ENCODE assay signal across 31 cellular contexts in the genomic region with DNA sequence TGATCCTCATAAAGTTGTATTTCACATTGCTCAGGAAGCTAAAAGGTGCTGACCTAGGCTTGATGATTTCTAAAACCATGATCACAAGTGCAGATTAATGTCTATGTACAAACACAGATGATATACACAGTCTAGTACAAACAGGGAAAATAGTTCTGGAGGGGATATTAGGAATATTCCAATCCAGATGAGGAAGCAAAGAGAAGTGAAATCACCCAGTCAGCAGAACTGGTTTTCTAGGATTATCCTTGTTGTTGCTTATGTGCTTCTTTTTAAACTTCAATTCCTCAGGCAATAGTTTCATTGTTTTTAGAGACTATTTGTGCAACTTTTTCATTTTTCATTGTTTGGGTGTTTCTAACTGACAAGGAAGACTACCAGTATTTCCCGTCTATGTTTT. TPM values are rescaled to one million over a fixed set of nuclear protein-coding genes. Genes with fewer than 3 reads are reported as not detected.
"Had no signal": no experiment of that assay in that cellular context is flagged by ENCODE, and none has a peak within 500 bp of the region (broad histone marks: within the 10 kb centered on the region; RNA-seq: fewer than 3 reads in every experiment).

No MANE protein-coding gene starts in this region.

- H3K36me3 ChIP-seq: heart right ventricle, neutrophil, spleen, tibial artery, upper lobe of right lung, vagina had no signal

- ATAC-seq: heart right ventricle; left lobe of liver; mucosa of descending colon; naive thymus-derived CD8-positive, alpha-beta T cell; psoas muscle; sciatic nerve; stimulated activated memory B cell treated with anti-CD40 and anti-IgM and Interleukin-4, amounts not matched to agents 10 μg/mL and 1 μg/mL and 100 μg/mL, for 72 hours; upper lobe of right lung had no signal

- H3K4me1 ChIP-seq: psoas muscle, tibial artery, upper lobe of right lung, vagina had no signal

- DNase-seq: effector CD4-positive, alpha-beta T cell; endodermal cell; heart right ventricle; hypothalamus; mucosa of descending colon; naive thymus-derived CD8-positive, alpha-beta T cell; psoas muscle; retina; spleen; stimulated activated CD4-positive, alpha-beta T cell treated with anti-CD3 and anti-CD28 coated beads, Interleukin-15, amount 100 ng/mL, for 24 hours; stimulated activated CD4-positive, alpha-beta T cell treated with anti-CD3 and anti-CD28 coated beads, Interleukin-1b, Interleukin-23, amount 100 ng/mL, for 48 hours; stimulated activated CD4-positive, alpha-beta T cell treated with anti-CD3 and anti-CD28 coated beads, Interleukin-4, amount 100 ng/mL, for 24 hours; tibial artery; upper lobe of right lung had no signal

- H3K27ac Mint-ChIP-seq: endodermal cell; naive thymus-derived CD8-positive, alpha-beta T cell; stimulated activated memory B cell treated with anti-CD40 and anti-IgM and Interleukin-4, amounts not matched to agents 10 μg/mL and 1 μg/mL and 100 μg/mL, for 72 hours; stimulated activated naive CD8-positive, alpha-beta T cell treated with anti-CD3 and anti-CD28 coated beads, Interleukin-15, Interleukin-2, amounts not matched to agents 100 ng/mL and 50 ng/mL, for 24 hours had no signal

- H3K27ac ChIP-seq: coronary artery, heart right ventricle, neutrophil, psoas muscle, spleen, tibial artery, upper lobe of right lung, vagina had no signal

- H3K36me3 Mint-ChIP-seq: naive thymus-derived CD8-positive, alpha-beta T cell had no signal

- H3K9me3 Mint-ChIP-seq: endodermal cell; naive thymus-derived CD8-positive, alpha-beta T cell; stimulated activated memory B cell treated with anti-CD40 and anti-IgM and Interleukin-4, amounts not matched to agents 10 μg/mL and 1 μg/mL and 100 μg/mL, for 72 hours; stimulated activated naive CD8-positive, alpha-beta T cell treated with anti-CD3 and anti-CD28 coated beads, Interleukin-15, Interleukin-2, amounts not matched to agents 100 ng/mL and 50 ng/mL, for 24 hours had no signal

- H3K9me3 ChIP-seq: heart right ventricle, mucosa of descending colon, neutrophil, psoas muscle, spleen, tibial artery, upper lobe of right lung, vagina had no signal

- H3K4me3 Mint-ChIP-seq: endodermal cell; naive thymus-derived CD8-positive, alpha-beta T cell; stimulated activated memory B cell treated with anti-CD40 and anti-IgM and Interleukin-4, amounts not matched to agents 10 μg/mL and 1 μg/mL and 100 μg/mL, for 72 hours; stimulated activated naive CD8-positive, alpha-beta T cell treated with anti-CD3 and anti-CD28 coated beads, Interleukin-15, Interleukin-2, amounts not matched to agents 100 ng/mL and 50 ng/mL, for 24 hours had no signal

- H3K4me3 ChIP-seq: coronary artery, heart right ventricle, mucosa of descending colon, psoas muscle, spleen, tibial artery, upper lobe of right lung, vagina had no signal

- H3K27me3 ChIP-seq: spleen, tibial artery, upper lobe of right lung, vagina had no signal

RNA-seq across cellular contexts. Expression of gene IL1A, which starts 4.7 kb away (rescaled TPM):
- total RNA-seq: dermis microvascular lymphatic vessel endothelial cell; heart right ventricle; left lobe of liver; mucosa of descending colon; naive thymus-derived CD8-positive, alpha-beta T cell; osteoblast; skeletal muscle tissue; temporal lobe had no signal
- polyA plus RNA-seq: naive thymus-derived CD8-positive, alpha-beta T cell had no signal

RNA-seq across cellular contexts. Expression of gene CKAP2L, which starts 15.2 kb away (rescaled TPM):
- total RNA-seq: naive thymus-derived CD8-positive, alpha-beta T cell had no signal
- polyA plus RNA-seq: naive thymus-derived CD8-positive, alpha-beta T cell had no signal

RNA-seq across cellular contexts. Expression of gene IL1B, which starts 57.0 kb away (rescaled TPM):
- total RNA-seq: dermis microvascular lymphatic vessel endothelial cell; endodermal cell; endothelial cell of umbilical vein; left lobe of liver; naive thymus-derived CD8-positive, alpha-beta T cell had no signal
- polyA plus RNA-seq: naive thymus-derived CD8-positive, alpha-beta T cell; neural cell had no signal

RNA-seq across cellular contexts. Expression of gene NT5DC4, which starts 58.8 kb away (rescaled TPM):
- total RNA-seq: dermis microvascular lymphatic vessel endothelial cell; endodermal cell; endothelial cell of umbilical vein; frontal cortex; glomerular endothelial cell; left lobe of liver; lower leg skin; mucosa of descending colon; naive thymus-derived CD8-positive, alpha-beta T cell; osteoblast; psoas muscle; sciatic nerve; skeletal muscle tissue; temporal lobe; upper lobe of right lung; vagina had no signal
- polyA plus RNA-seq: endothelial cell of umbilical vein; esophagus; heart right ventricle; naive thymus-derived CD8-positive, alpha-beta T cell; neural cell; psoas muscle had no signal
